In genomic region chr20:61805781-61806180, GRCh38 we compare ENCODE assay signal across 27 cellular contexts.
"Had no signal": no experiment of that assay in that cellular context is flagged by ENCODE, and none has a peak within 500 bp of the region (broad histone marks: within the 10 kb centered on the region; RNA-seq: fewer than 3 reads in every experiment).

No MANE protein-coding gene starts in this region.

- DNase-seq: cerebellar nuclear complex; colonic mucosa; effector CD4-positive, alpha-beta T cell; endodermal cell; erythroblast; foreskin keratinocyte; heart left ventricle; hippocampal formation; kidney glomerular epithelial cell; mesenchymal stem cell; midbrain; occipital lobe; retina; stimulated activated CD4-positive, alpha-beta T cell treated with anti-CD3 and anti-CD28 coated beads, Interleukin-2, amount 100 ng/mL, for 24 hours; stimulated activated CD4-positive, alpha-beta T cell treated with anti-CD3 and anti-CD28 coated beads, Interleukin-4, amount 100 ng/mL, for 4 hours; stimulated activated naive CD4-positive, alpha-beta T cell; stomach; substantia nigra; transverse colon had no signal

- H3K27ac Mint-ChIP-seq: endodermal cell; natural killer cell treated with Interleukin-12 subunit alpha and Interleukin-12 subunit beta and Interleukin-15 and Interleukin-18, amount 100 ng/mL, for 72 hours had no signal

- H3K4me3 ChIP-seq: colonic mucosa, heart left ventricle, lung, neural progenitor cell, psoas muscle, stomach, thoracic aorta, transverse colon had no signal

- H3K4me1 Mint-ChIP-seq: endodermal cell had no signal

- H3K4me1 ChIP-seq: colonic mucosa, foreskin keratinocyte, heart left ventricle, parathyroid adenoma, psoas muscle, transverse colon had no signal

- H3K36me3 ChIP-seq: colonic mucosa, heart left ventricle, neural progenitor cell, stomach, thoracic aorta, transverse colon had no signal

- H3K27ac ChIP-seq: colonic mucosa, foreskin keratinocyte, heart left ventricle, neural progenitor cell, parathyroid adenoma, psoas muscle, stomach, thoracic aorta, transverse colon had no signal

- H3K4me2 ChIP-seq: neural progenitor cell had no signal

- H3K9me3 Mint-ChIP-seq: endodermal cell; natural killer cell treated with Interleukin-12 subunit alpha and Interleukin-12 subunit beta and Interleukin-15 and Interleukin-18, amount 100 ng/mL, for 72 hours; neural progenitor cell had no signal

- H3K9me3 ChIP-seq: colonic mucosa, heart left ventricle, psoas muscle, stomach, thoracic aorta, transverse colon had no signal

- H3K27me3 ChIP-seq: colonic mucosa had no signal

- H3K9ac ChIP-seq: neural progenitor cell, parathyroid adenoma had no signal

- H3K36me3 Mint-ChIP-seq: natural killer cell treated with Interleukin-12 subunit alpha and Interleukin-12 subunit beta and Interleukin-15 and Interleukin-18, amount 100 ng/mL, for 72 hours; neural progenitor cell had no signal

- ATAC-seq: foreskin keratinocyte; heart left ventricle; left lobe of liver; natural killer cell treated with Interleukin-12 subunit alpha and Interleukin-12 subunit beta and Interleukin-15 and Interleukin-18, amount 100 ng/mL, for 72 hours; psoas muscle; sciatic nerve had no signal

- H3K4me3 Mint-ChIP-seq: endodermal cell; natural killer cell treated with Interleukin-12 subunit alpha and Interleukin-12 subunit beta and Interleukin-15 and Interleukin-18, amount 100 ng/mL, for 72 hours; neural progenitor cell had no signal
